ENCODE assay signal across 14 cellular contexts in genomic region chr4:24070117-24070516, GRCh38.
DNase-seq lines count a peak whose midpoint lies in the region; ATAC-seq and TF ChIP-seq lines count a peak whose summit lies in the region.
"Had no signal": no experiment of that assay in that cellular context is flagged by ENCODE, and none has a peak within 500 bp of the region (broad histone marks: within the 10 kb centered on the region; RNA-seq: fewer than 3 reads in every experiment).

No MANE protein-coding gene starts in this region.

- peak overlapping the region; percentile 78 for H3K27ac Mint-ChIP-seq in HFFc6
- H3K27ac Mint-ChIP-seq: B cell, WTC11 had no signal

- no peaks in the 10 kb centered on the region for H3K4me1 ChIP-seq in adipocyte (ENCODE audit: control insufficient read depth, insufficient read depth, low read length)
- H3K4me1 ChIP-seq in right cardiac atrium (ENCODE audit: control insufficient read depth, insufficient read depth, low read length): no peaks in the 10 kb centered on the region
- H3K4me1 ChIP-seq: ascending aorta had no signal

- peaks cover under 1% of the 10 kb centered on the region for H3K27me3 ChIP-seq in adipocyte (replicated peaks; ENCODE audit: control insufficient read depth, insufficient read depth, low read length)
- no peaks in the 10 kb centered on the region for H3K27me3 ChIP-seq in right cardiac atrium (ENCODE audit: control insufficient read depth, insufficient read depth)
- H3K27me3 ChIP-seq: ascending aorta, thyroid gland had no signal

- H3K36me3 ChIP-seq in adipocyte (ENCODE audit: control insufficient read depth, insufficient read depth, low read length, severe bottlenecking): no peaks in the 10 kb centered on the region
- H3K36me3 ChIP-seq: ascending aorta, thyroid gland had no signal

- no peak overlapping the region for H3K27ac ChIP-seq in right cardiac atrium (ENCODE audit: low read length)
- H3K27ac ChIP-seq: ascending aorta had no signal

- H3K9ac ChIP-seq in adipocyte (ENCODE audit: low read length): no peak overlapping the region

- intact Hi-C loops in right cardiac atrium (cut with DNase I): no loop called here

- 77% methylated on average over 2 of the region's 2 CpGs for WGBS in right cardiac atrium

- H3K9me3 ChIP-seq in adipocyte (ENCODE audit: control insufficient read depth, low read length) (no peaks in the 10 kb centered on the region), right cardiac atrium (ENCODE audit: control insufficient read depth, low read length) (no peaks in the 10 kb centered on the region)
- H3K9me3 ChIP-seq: ascending aorta, thyroid gland had no signal

- in situ Hi-C loops in ACHN (cut with HindIII; ENCODE audit: low pct_ligation_motif_present, low pct_unique_long_range_greater_than_20kb, low sequenced_read_pairs): no loop called here

- peak overlapping the region; percentile 18; the same call in 1 of the 2 replicates for H3K4me3 Mint-ChIP-seq in HFFc6
- H3K4me3 Mint-ChIP-seq: B cell, WTC11 had no signal

- TF ChIP-seq CTCF in HFFc6 (IDR thresholded peaks at IDR 0.05): no peak

- DNase-seq in ACHN (peak; percentile 63), HFFc6 (peak; percentile 79), adipocyte (ENCODE audit: low read depth) (peak; percentile 1), islet precursor cell (peak; percentile 58), right cardiac atrium (no peak), globus pallidus (ENCODE audit: low spot score) (no peak)
- DNase-seq: activated T-cell treated with anti-CD3 and anti-CD28 coated beads for 4 hours, NCI-H526, thyroid gland had no signal

- ATAC-seq in HG03139 (IDR thresholded peaks at IDR 0.05; ENCODE audit: unreplicated experiment) (no peak), right cardiac atrium (no peak), HG03432 (IDR thresholded peaks at IDR 0.05; ENCODE audit: unreplicated experiment) (no peak)
- ATAC-seq: WTC11 had no signal

- H3K4me3 ChIP-seq in adipocyte (ENCODE audit: low read length) (no peak overlapping the region), right cardiac atrium (ENCODE audit: low read length) (no peak overlapping the region)
- H3K4me3 ChIP-seq: ascending aorta, thyroid gland had no signal

- H3K36me3 Mint-ChIP-seq in HFFc6 (ENCODE audit: low read depth): no peaks in the 10 kb centered on the region
- H3K36me3 Mint-ChIP-seq: WTC11 had no signal

- H3K27me3 Mint-ChIP-seq in HFFc6 (ENCODE audit: insufficient read depth): peaks cover 2% of the 10 kb centered on the region; the same call in 1 of the 2 replicates
- H3K27me3 Mint-ChIP-seq: B cell had no signal

- H3K4me1 Mint-ChIP-seq in HFFc6 (ENCODE audit: low read depth): peaks cover 42% of the 10 kb centered on the region
- H3K4me1 Mint-ChIP-seq: B cell had no signal

- no peaks in the 10 kb centered on the region for H3K9me3 Mint-ChIP-seq in HFFc6
- H3K9me3 Mint-ChIP-seq: WTC11 had no signal

Comparison
In these comparisons a context has a peak if more than half of its experiments do, and no peak if none do; other contexts are left out.
1. DNase-seq: peak in ACHN (single experiment), HFFc6 (single experiment), adipocyte (single experiment) and islet precursor cell (single experiment); none in right cardiac atrium (0 of 3) and globus pallidus (single experiment).